1 cellular context compared by ENCODE assay signal in genomic region chr4:179692251-179692650, GRCh38.
TF ChIP-seq lines count a peak whose summit lies in the region.

No MANE protein-coding gene starts in this region.

TF ChIP-seq in SK-N-SH, 30 proteins besides CTCF, POLR2A, EP300 and RAD21 (continued from another document):
- TF ChIP-seq ZBTB33 (IDR thresholded peaks at IDR 0.05; ENCODE audit: borderline replicate concordance, low read depth) (no peak), MAX (IDR thresholded peaks at IDR 0.05; ENCODE audit: low read depth) (no peak), FOSL2 (IDR thresholded peaks at IDR 0.05; ENCODE audit: borderline replicate concordance, low read depth) (peak; percentile 27; the same call in 1 of the 2 replicates), JUND (IDR thresholded peaks at IDR 0.05) (peak; percentile 67), USF1 (IDR thresholded peaks at IDR 0.05; ENCODE audit: borderline replicate concordance, low read depth) (no peak), TCF12 (IDR thresholded peaks at IDR 0.05) (peak; percentile 75), RXRA (IDR thresholded peaks at IDR 0.05; ENCODE audit: borderline replicate concordance, low read depth) (peak; percentile 96), NRF1 (IDR thresholded peaks at IDR 0.05; ENCODE audit: low read depth, low read length) (no peak), TAF1 (IDR thresholded peaks at IDR 0.05; ENCODE audit: borderline replicate concordance, low read depth, low read length) (no peak), FOXM1 (IDR thresholded peaks at IDR 0.05; ENCODE audit: low read depth) (no peak), CHD2 (IDR thresholded peaks at IDR 0.05; ENCODE audit: low read length, partially characterized antibody) (no peak), GATA2 (CRISPR knock-in tag; IDR thresholded peaks at IDR 0.05) (no peak), MEF2A (IDR thresholded peaks at IDR 0.05; ENCODE audit: borderline replicate concordance, low read depth) (no peak), MXI1 (IDR thresholded peaks at IDR 0.05; ENCODE audit: low read depth, low read length) (no peak), PBX3 (IDR thresholded peaks at IDR 0.05) (peak; percentile 90), GABPA (IDR thresholded peaks at IDR 0.05; ENCODE audit: low read depth) (no peak), IRF3 (IDR thresholded peaks at IDR 0.05; ENCODE audit: low read depth, low read length) (no peak), RFX5 (IDR thresholded peaks at IDR 0.05; ENCODE audit: low read length) (no peak), TEAD4 (IDR thresholded peaks at IDR 0.05; ENCODE audit: borderline replicate concordance, insufficient read depth) (peak; percentile 62; the same call in 1 of the 2 replicates), NFIC (IDR thresholded peaks at IDR 0.05; ENCODE audit: borderline replicate concordance) (peak; percentile 62; the same call in 1 of the 2 replicates), REST (IDR thresholded peaks at IDR 0.05; ENCODE audit: low read depth, low read length) (no peak), FOXJ3 (CRISPR knock-in tag; IDR thresholded peaks at IDR 0.05) (no peak)
